In genomic region chr1:222529916-222530315, GRCh38 we compare ENCODE assay signal across 20 cellular contexts. TPM values are rescaled to one million over a fixed set of nuclear protein-coding genes. Genes with fewer than 3 reads are reported as not detected.
DNase-seq lines count a peak whose midpoint lies in the region; ATAC-seq, FAIRE-seq and TF ChIP-seq lines count a peak whose summit lies in the region.
"Had no signal": no experiment of that assay in that cellular context is flagged by ENCODE, and none has a peak within 500 bp of the region (broad histone marks: within the 10 kb centered on the region; RNA-seq: fewer than 3 reads in every experiment).

No MANE protein-coding gene starts in this region.

- in situ Hi-C loops in HepG2 (cut with HindIII; ENCODE audit: extremely low pct_ligation_motif_present, low pct_unique_long_range_greater_than_20kb) (no loop called here), KBM-7 (cut with MboI; ENCODE audit: low pct_unique_long_range_greater_than_20kb, low sequenced_read_pairs) (no loop called here)

- H3K4me1 ChIP-seq in right lobe of liver (peaks cover 0 to 8% (median 1%) of the 10 kb centered on the region in 4 donors), HepG2 (ENCODE audit: insufficient read depth, low read length) (no peaks in the 10 kb centered on the region), thyroid gland (peaks cover 10 to 27% of the 10 kb centered on the region in 2 donors), lower lobe of right lung (no peaks in the 10 kb centered on the region)
- H3K4me1 ChIP-seq: A549, BLaER1 had no signal

- no peaks in the 10 kb centered on the region for H3K79me2 ChIP-seq in HepG2 (ENCODE audit: insufficient read depth, low read length)

- ATAC-seq in right lobe of liver (peak; percentile 33 to 86 (median 76)), HepG2 (no peak), left lobe of liver (peak; percentile 83), lower lobe of right lung (no peak)
- ATAC-seq in naive thymus-derived CD8-positive, alpha-beta T cell: no peak
- ATAC-seq: A549; CD8-positive, alpha-beta T cell; GM12878 had no signal

- no peak overlapping the region for H3K4me3 Mint-ChIP-seq in naive thymus-derived CD8-positive, alpha-beta T cell
- H3K4me3 Mint-ChIP-seq: CD8-positive, alpha-beta T cell; H9; IgD-negative memory B cell had no signal

- H3K4me1 Mint-ChIP-seq in naive thymus-derived CD8-positive, alpha-beta T cell: no peaks in the 10 kb centered on the region
- H3K4me1 Mint-ChIP-seq: H9, IgD-negative memory B cell had no signal

- peaks cover 0 to 12% (median 4%) of the 10 kb centered on the region in 9 donors for H3K9me3 Mint-ChIP-seq in naive thymus-derived CD8-positive, alpha-beta T cell
- H3K9me3 Mint-ChIP-seq: CD8-positive, alpha-beta T cell; H9 had no signal

- H3K9ac ChIP-seq in HepG2 (ENCODE audit: insufficient read depth, low read depth, low read length): no peak overlapping the region
- H3K9ac ChIP-seq: BLaER1 had no signal

- H3K36me3 Mint-ChIP-seq in naive thymus-derived CD8-positive, alpha-beta T cell: peaks cover 0 to 8% (median 6%) of the 10 kb centered on the region in 3 donors
- H3K36me3 Mint-ChIP-seq: CD8-positive, alpha-beta T cell had no signal

- H2AFZ ChIP-seq in HepG2 (ENCODE audit: low read length): no peak overlapping the region

- H3K27ac Mint-ChIP-seq in naive thymus-derived CD8-positive, alpha-beta T cell: no peak overlapping the region
- H3K27ac Mint-ChIP-seq: CD8-positive, alpha-beta T cell; H9; IgD-negative memory B cell had no signal

- BruUV-seq in HepG2 (replicated peaks; lab: Mats Ljungman, UMichigan): no TSS peak

- DNase-seq in right lobe of liver (no peak), HepG2 (ENCODE audit: low spot score) (no peak), astrocyte of the hippocampus (ENCODE audit: low read depth, low spot score) (peak; percentile 17), left lobe of liver (ENCODE audit: low spot score) (no peak), thyroid gland (peak; percentile 67 to 72), KBM-7 (no peak), lower lobe of right lung (no peak)
- DNase-seq in naive thymus-derived CD8-positive, alpha-beta T cell: no peak
- DNase-seq: Calu3; CD8-positive, alpha-beta T cell; DMS79 treated with DMSO at 0.1 percent for 48 hours; GOT3; H9 had no signal

- H3K9me3 ChIP-seq in right lobe of liver (no peaks in the 10 kb centered on the region), HepG2 (ENCODE audit: low read length) (no peaks in the 10 kb centered on the region), thyroid gland (no peaks in the 10 kb centered on the region), lower lobe of right lung (no peaks in the 10 kb centered on the region)
- H3K9me3 ChIP-seq: A549, BLaER1 had no signal

- H3K27me3 Mint-ChIP-seq in naive thymus-derived CD8-positive, alpha-beta T cell: peaks cover 2 to 13% (median 9%) of the 10 kb centered on the region in 5 donors

- no peak for TF ChIP-seq RAD21 in HepG2 (CRISPR knock-in tag; IDR thresholded peaks at IDR 0.05)

- H3K36me3 ChIP-seq in right lobe of liver (no peaks in the 10 kb centered on the region), HepG2 (replicated peaks in 1 of 2; ENCODE audit: control insufficient read depth in 1 of 2, insufficient read depth in 2 of 2, low read length in 2 of 2) (no peaks in the 10 kb centered on the region), thyroid gland (no peaks in the 10 kb centered on the region), lower lobe of right lung (no peaks in the 10 kb centered on the region)
- H3K36me3 ChIP-seq: BLaER1 had no signal

- H3K27me3 ChIP-seq in right lobe of liver (no peaks in the 10 kb centered on the region), HepG2 (ENCODE audit: control insufficient read depth in 1 of 2, insufficient read depth in 2 of 2, low read length in 2 of 2) (no peaks in the 10 kb centered on the region), thyroid gland (no peaks in the 10 kb centered on the region), lower lobe of right lung (ENCODE audit: low read depth) (no peaks in the 10 kb centered on the region)
- H3K27me3 ChIP-seq: BLaER1 had no signal

- TF ChIP-seq POLR2A in right lobe of liver (IDR thresholded peaks at IDR 0.05) (no peak), HepG2 (IDR thresholded peaks at IDR 0.05; ENCODE audit: insufficient read depth in 1 of 2, low read depth in 2 of 2, low read length in 2 of 2) (no peak), thyroid gland (IDR thresholded peaks at IDR 0.05) (no peak)

- no peak overlapping the region for H3K4me3 ChIP-seq in right lobe of liver
- no peak overlapping the region for H3K4me3 ChIP-seq in HepG2 (replicated peaks in 1 of 3; ENCODE audit: insufficient read depth in 1 of 3, low read depth in 2 of 3, low read length in 3 of 3)
- H3K4me3 ChIP-seq in thyroid gland (replicated peaks in 1 of 3): no peak overlapping the region
- H3K4me3 ChIP-seq in lower lobe of right lung: no peak overlapping the region
- H3K4me3 ChIP-seq: A549, BLaER1, GM12878 had no signal

- TF ChIP-seq EP300 in HepG2 (IDR thresholded peaks at IDR 0.05; ENCODE audit: low read depth in 2 of 2, low read length in 2 of 2) (no peak), HepG2 (CRISPR knock-in tag; IDR thresholded peaks at IDR 0.05; ENCODE audit: borderline replicate concordance) (no peak)

- H3K27ac ChIP-seq in right lobe of liver (peak overlapping the region in 1 of 3 donors; percentile 57), HepG2 (ENCODE audit: extremely low read length, insufficient read depth, low read length) (no peak overlapping the region), thyroid gland (peak overlapping the region; percentile 51 to 75 (median 69)), lower lobe of right lung (no peak overlapping the region)
- H3K27ac ChIP-seq: 22Rv1, A549, BLaER1 had no signal

- no peak for FAIRE-seq in HepG2 (lab: Jason Lieb, UNC)
- FAIRE-seq: A549, GM12878, GM19239, HTR-8/SVneo had no signal

- CTCF ChIA-PET in HepG2 (lab: Yijun Ruan, JAX; ENCODE audit: low intra/inter-chr PET ratio, low total read pairs): no interaction called here

- no peak for TF ChIP-seq CTCF in right lobe of liver (IDR thresholded peaks at IDR 0.05)
- TF ChIP-seq CTCF in HepG2 (CRISPR knock-in tag; IDR thresholded peaks at IDR 0.05): no peak
- TF ChIP-seq CTCF in thyroid gland (IDR thresholded peaks at IDR 0.05): no peak
- no peak for TF ChIP-seq CTCF in lower lobe of right lung (IDR thresholded peaks at IDR 0.05)

- POLR2A ChIA-PET in HepG2 (lab: Yijun Ruan, JAX): no interaction called here
- POLR2A ChIA-PET in naive thymus-derived CD8-positive, alpha-beta T cell (lab: Charles Lee): no interaction called here

- 33% methylated on average over 3 of the region's 3 CpGs for WGBS in right lobe of liver (ENCODE audit: insufficient coverage, low coverage, low lambda C conversion rate, missing lambda C conversion rate)
- WGBS in HepG2 (ENCODE audit: low lambda C conversion rate): 49% methylated on average over 3 of the region's 3 CpGs
- WGBS in thyroid gland, 2 donors: 6 to 27% methylated on average over 3 of the region's 3 CpGs

- H4K20me1 ChIP-seq in HepG2 (ENCODE audit: insufficient read depth, low read length): no peaks in the 10 kb centered on the region
- H4K20me1 ChIP-seq: BLaER1 had no signal

- H3K4me2 ChIP-seq in HepG2 (ENCODE audit: low read depth, low read length): no peak overlapping the region
- H3K4me2 ChIP-seq: A549, BLaER1 had no signal

- intact Hi-C loops in right lobe of liver (cut with DNase I) (no loop called here), HepG2 (cut with micrococcal nuclease; ENCODE audit: unreplicated experiment) (no loop called here), thyroid gland (cut with DNase I) (no loop called here), lower lobe of right lung (cut with DNase I) (no loop called here)

RNA-seq across cellular contexts. Expression of gene HHIPL2, which starts 18.0 kb away (rescaled TPM):
- total RNA-seq in right lobe of liver (1 to 10 TPM in 1 of 6 experiments, not detected in 5; 1.6 TPM), HepG2 (2016; rRNA removed; fragmentation: Illumina TruSeq; extraction: Trizol) (0.07 and 0.53 TPM in 2 replicates), left lobe of liver (not detected), thyroid gland (1 to 10 TPM in 3 of 4 donors, under 1 TPM in 1; 0.78 to 4.3 (median 1.9) TPM), lower lobe of right lung (0.97 TPM)
- total RNA-seq in HepG2 (2016; cell fraction: cytosol; rRNA removed; fragmentation: Illumina TruSeq; extraction: Trizol; ENCODE audit: low read depth): not detected in 2 replicates
- 0.30 TPM in 2 replicates for total RNA-seq in HepG2 (2016; cell fraction: insoluble cytoplasmic fraction; rRNA removed; fragmentation: Illumina TruSeq; extraction: Trizol)
- 0.09 and 0.41 TPM in 2 replicates for total RNA-seq in HepG2 (2016; cell fraction: membrane; rRNA removed; fragmentation: Illumina TruSeq; extraction: Trizol)
- 0.50 and 2.3 TPM in 2 replicates for total RNA-seq in HepG2 (2016; cell fraction: nucleus; rRNA removed; fragmentation: Illumina TruSeq; extraction: Trizol)
- polyA plus RNA-seq in HepG2 (2011; rRNA removed): 0.46 and 1.3 TPM in 2 replicates
- polyA plus RNA-seq in HepG2 (2011; cell fraction: cytosol; rRNA removed): 0.13 and 0.37 TPM in 2 replicates
- 2.3 TPM in 2 replicates for polyA plus RNA-seq in HepG2 (2011; cell fraction: nucleus; rRNA removed)
- polyA plus RNA-seq in HepG2 (2012): 1.3 and 1.8 TPM in 2 replicates
- polyA plus RNA-seq in HepG2 (2016; cell fraction: cytosol; fragmentation: Illumina TruSeq; extraction: Trizol; ENCODE audit: low read depth): not detected in 2 replicates
- 0.14 and 0.30 TPM in 2 replicates for polyA plus RNA-seq in HepG2 (2016; cell fraction: insoluble cytoplasmic fraction; fragmentation: Illumina TruSeq; extraction: Trizol; ENCODE audit: low read depth)
- 0.17 TPM in 1 of 2 replicates, not detected in the other for polyA plus RNA-seq in HepG2 (2016; cell fraction: membrane; fragmentation: Illumina TruSeq; extraction: Trizol; ENCODE audit: low read depth)
- 1.8 and 2.9 TPM in 2 replicates for polyA plus RNA-seq in HepG2 (2016; cell fraction: nucleus; fragmentation: Illumina TruSeq; extraction: Trizol; ENCODE audit: insufficient read depth, low read depth)
- 0.06 and 0.23 TPM in 2 replicates for polyA minus RNA-seq in HepG2 (2011; rRNA and poly(A)+ RNA removed; ENCODE audit: low replicate concordance)
- polyA minus RNA-seq in HepG2 (2011; cell fraction: cytosol; rRNA and poly(A)+ RNA removed): not detected in 2 replicates
- 0.12 and 0.64 TPM in 2 replicates for polyA minus RNA-seq in HepG2 (2011; cell fraction: nucleus; rRNA and poly(A)+ RNA removed)
- under 1 TPM; 0.47 to 0.60 TPM for total RNA-seq in naive thymus-derived CD8-positive, alpha-beta T cell
- polyA plus RNA-seq in naive thymus-derived CD8-positive, alpha-beta T cell: not detected
- polyA plus RNA-seq: IgD-negative memory B cell had no signal

RNA-seq across cellular contexts. Expression of gene TAF1A, which starts 59.8 kb away (rescaled TPM):
- total RNA-seq in right lobe of liver (1 to 10 TPM; 2.1 to 7.5 (median 2.5) TPM), HepG2 (2016; rRNA removed; fragmentation: Illumina TruSeq; extraction: Trizol) (10.7 and 15.9 TPM in 2 replicates), left lobe of liver (2.2 TPM), thyroid gland (10 to 100 TPM in 3 of 4 donors, 1 to 10 TPM in 1; 7.4 to 18.4 (median 15.0) TPM), lower lobe of right lung (9.7 TPM)
- total RNA-seq in HepG2 (2016; cell fraction: cytosol; rRNA removed; fragmentation: Illumina TruSeq; extraction: Trizol; ENCODE audit: low read depth): 3.6 and 4.1 TPM in 2 replicates
- total RNA-seq in HepG2 (2016; cell fraction: insoluble cytoplasmic fraction; rRNA removed; fragmentation: Illumina TruSeq; extraction: Trizol): 13.3 and 16.3 TPM in 2 replicates
- 3.8 TPM in 2 replicates for total RNA-seq in HepG2 (2016; cell fraction: membrane; rRNA removed; fragmentation: Illumina TruSeq; extraction: Trizol)
- 12.9 and 14.5 TPM in 2 replicates for total RNA-seq in HepG2 (2016; cell fraction: nucleus; rRNA removed; fragmentation: Illumina TruSeq; extraction: Trizol)
- 3.0 and 3.3 TPM in 2 replicates for polyA plus RNA-seq in HepG2 (2011; rRNA removed)
- 1.1 and 2.3 TPM in 2 replicates for polyA plus RNA-seq in HepG2 (2011; cell fraction: cytosol; rRNA removed)
- polyA plus RNA-seq in HepG2 (2011; cell fraction: nucleus; rRNA removed): 8.5 and 9.7 TPM in 2 replicates
- 5.5 and 5.7 TPM in 2 replicates for polyA plus RNA-seq in HepG2 (2012)
- 0.27 and 0.28 TPM in 2 replicates for polyA plus RNA-seq in HepG2 (2016; cell fraction: cytosol; fragmentation: Illumina TruSeq; extraction: Trizol; ENCODE audit: low read depth)
- polyA plus RNA-seq in HepG2 (2016; cell fraction: insoluble cytoplasmic fraction; fragmentation: Illumina TruSeq; extraction: Trizol; ENCODE audit: low read depth): 10.8 and 11.2 TPM in 2 replicates
- 0.96 and 1.3 TPM in 2 replicates for polyA plus RNA-seq in HepG2 (2016; cell fraction: membrane; fragmentation: Illumina TruSeq; extraction: Trizol; ENCODE audit: low read depth)
- 9.7 and 12.6 TPM in 2 replicates for polyA plus RNA-seq in HepG2 (2016; cell fraction: nucleus; fragmentation: Illumina TruSeq; extraction: Trizol; ENCODE audit: insufficient read depth, low read depth)
- polyA minus RNA-seq in HepG2 (2011; rRNA and poly(A)+ RNA removed; ENCODE audit: low replicate concordance): 1.6 and 1.8 TPM in 2 replicates
- polyA minus RNA-seq in HepG2 (2011; cell fraction: cytosol; rRNA and poly(A)+ RNA removed): 1.3 and 2.9 TPM in 2 replicates
- polyA minus RNA-seq in HepG2 (2011; cell fraction: nucleus; rRNA and poly(A)+ RNA removed): 22.5 and 27.8 TPM in 2 replicates
- total RNA-seq in naive thymus-derived CD8-positive, alpha-beta T cell: 10 to 100 TPM; 13.4 to 16.4 TPM
- polyA plus RNA-seq in naive thymus-derived CD8-positive, alpha-beta T cell: 1 to 10 TPM; 2.7 to 5.8 (median 5.5) TPM

Comparison
In these comparisons a context has a peak if more than half of its experiments do, and no peak if none do; other contexts are left out.
1. ATAC-seq: peak in right lobe of liver (4 of 4) and left lobe of liver (single experiment); none in HepG2 (single experiment), naive thymus-derived CD8-positive, alpha-beta T cell (0 of 2) and lower lobe of right lung (0 of 2).
2. DNase-seq: peak in astrocyte of the hippocampus (single experiment) and thyroid gland (2 of 2); none in right lobe of liver (0 of 3), HepG2 (single experiment), left lobe of liver (single experiment), KBM-7 (single experiment), naive thymus-derived CD8-positive, alpha-beta T cell (0 of 10) and lower lobe of right lung (single experiment).
3. H3K27ac ChIP-seq: peak in thyroid gland (3 of 3); none in HepG2 (single experiment) and lower lobe of right lung (single experiment).